ENCODE assay signal across 1 cellular context in genomic region chr19:38392707-38393308, GRCh38.
TF ChIP-seq lines count a peak whose summit lies in the region.

No MANE protein-coding gene starts in this region.

TF ChIP-seq in endothelial cell of umbilical vein, 7 proteins besides CTCF, POLR2A, EP300 and RAD21:
- TF ChIP-seq MYC (IDR thresholded peaks at IDR 0.05; ENCODE audit: low read depth, low read length) (no peak), POLR2AphosphoS5 (IDR thresholded peaks at IDR 0.05; ENCODE audit: insufficient read depth, low read depth, low read length) (no peak), MAX (IDR thresholded peaks at IDR 0.05; ENCODE audit: insufficient read depth, insufficient read length) (no peak), FOS (IDR thresholded peaks at IDR 0.05; ENCODE audit: borderline replicate concordance, insufficient read depth, low read length) (peak; percentile 16), JUN (IDR thresholded peaks at IDR 0.05; ENCODE audit: borderline replicate concordance, insufficient read depth, insufficient read length, low read depth) (no peak), GATA2 (IDR thresholded peaks at IDR 0.05; ENCODE audit: insufficient read depth, insufficient read length, low read depth, low read length) (no peak)
